Comparison of ENCODE assay signal across 9 cellular contexts in genomic region chr14:72925171-72925759, GRCh38. TPM values are rescaled to one million over a fixed set of nuclear protein-coding genes. Genes with fewer than 3 reads are reported as not detected.
A peak's percentile ranks its signal among the peaks of the same experiment; 100 is the strongest.
DNase-seq lines count a peak whose midpoint lies in the region; ATAC-seq and TF ChIP-seq lines count a peak whose summit lies in the region.
"Had no signal": no experiment of that assay in that cellular context is flagged by ENCODE, and none has a peak within 500 bp of the region (broad histone marks: within the 10 kb centered on the region; RNA-seq: fewer than 3 reads in every experiment).

No MANE protein-coding gene starts in this region.

- H3K4me3 Mint-ChIP-seq in HFFc6: peak overlapping the region; percentile 92
- H3K4me3 Mint-ChIP-seq in naive thymus-derived CD8-positive, alpha-beta T cell: peak overlapping the region; percentile 89 to 98 (median 96)

- H3K36me3 Mint-ChIP-seq in HFFc6 (ENCODE audit: low read depth): peaks cover 5% of the 10 kb centered on the region; the same call in 1 of the 2 replicates
- peaks cover 0 to 2% (median 0%) of the 10 kb centered on the region in 3 donors for H3K36me3 Mint-ChIP-seq in naive thymus-derived CD8-positive, alpha-beta T cell

- no peaks in the 10 kb centered on the region for H3K9me3 Mint-ChIP-seq in HFFc6
- H3K9me3 Mint-ChIP-seq in naive thymus-derived CD8-positive, alpha-beta T cell: no peaks in the 10 kb centered on the region

- H3K9me3 ChIP-seq in A673 (ENCODE audit: low read depth, low read length, poor library complexity, severe bottlenecking) (no peaks in the 10 kb centered on the region), breast epithelium (no peaks in the 10 kb centered on the region)
- H3K9me3 ChIP-seq: uterus had no signal

- H3K27ac ChIP-seq in A673 (ENCODE audit: low read depth, low read length, poor library complexity, severe bottlenecking) (no peak overlapping the region), breast epithelium (peak overlapping the region in 1 of 2 donors; percentile 69)

- peak overlapping the region; percentile 84 for H3K4me3 ChIP-seq in A673 (ENCODE audit: low read depth, low read length, poor library complexity, severe bottlenecking)
- peak overlapping the region in 2 of 3 donors; percentile 82 for H3K4me3 ChIP-seq in breast epithelium

- CTCF ChIA-PET in A673 (lab: Charles Lee): no interaction called here

- DNase-seq in A673 (ENCODE audit: low spot score) (no peak), HFFc6 (no peak), breast epithelium (ENCODE audit: low spot score in 2 of 2) (no peak), DMS79 treated with DMSO at 0.1 percent for 48 hours (lab: John Stamatoyannopoulos, UW) (no peak), NCI-H1694 (lab: John Stamatoyannopoulos, UW) (no peak)
- no peak for DNase-seq in naive thymus-derived CD8-positive, alpha-beta T cell

- no peaks in the 10 kb centered on the region; the same call in 1 of the 2 replicates for H3K27me3 Mint-ChIP-seq in HFFc6 (ENCODE audit: insufficient read depth)
- H3K27me3 Mint-ChIP-seq in naive thymus-derived CD8-positive, alpha-beta T cell: peaks cover 0 to 6% (median under 1%) of the 10 kb centered on the region in 5 donors

- H3K27ac Mint-ChIP-seq in HFFc6: peak overlapping the region; percentile 52; the same call in 1 of the 2 replicates
- H3K27ac Mint-ChIP-seq in naive thymus-derived CD8-positive, alpha-beta T cell: peak overlapping the region in 8 of 10 donors; percentile 79 to 97 (median 95)

- H3K4me1 ChIP-seq in A673 (ENCODE audit: insufficient read depth, low read length, poor library complexity, severe bottlenecking) (no peaks in the 10 kb centered on the region), breast epithelium (no peaks in the 10 kb centered on the region)
- H3K4me1 ChIP-seq: uterus had no signal

- intact Hi-C loops in A673 (cut with micrococcal nuclease; ENCODE audit: unreplicated experiment): no loop called here
- intact Hi-C loops in breast epithelium (cut with DNase I; ENCODE audit: low total_unique reads): no loop called here

- TF ChIP-seq POLR2A in breast epithelium (IDR thresholded peaks at IDR 0.05): no peak

- POLR2A ChIA-PET in A673 (lab: Charles Lee; ENCODE audit: low non-redundant PET): no interaction called here
- POLR2A ChIA-PET in naive thymus-derived CD8-positive, alpha-beta T cell (lab: Charles Lee): interaction anchor here (0.5 to 1.5 kb wide), 3 partner anchors 31 to 533 kb away, joined by 3 to 4 read pairs (median 3); partner anchors contain the start of genes DPF3 and NUMB

- H3K27me3 ChIP-seq in A673 (replicated peaks; ENCODE audit: insufficient read depth, low read depth, low read length, poor library complexity): no peaks in the 10 kb centered on the region
- no peaks in the 10 kb centered on the region for H3K27me3 ChIP-seq in breast epithelium
- H3K27me3 ChIP-seq: uterus had no signal

- BruUV-seq in A673 (replicated peaks; lab: Mats Ljungman, UMichigan): no TSS peak

- no peak for ATAC-seq in naive thymus-derived CD8-positive, alpha-beta T cell
- no peak for ATAC-seq in HG03442 (IDR thresholded peaks at IDR 0.05; ENCODE audit: unreplicated experiment)
- no peak for ATAC-seq in GM21723 (IDR thresholded peaks at IDR 0.05; ENCODE audit: unreplicated experiment)

- TF ChIP-seq CTCF in A673 (conservative IDR thresholded peaks at IDR 0.05; ENCODE audit: low read depth, low read length) (no peak), HFFc6 (IDR thresholded peaks at IDR 0.05) (no peak), breast epithelium (IDR thresholded peaks at IDR 0.05) (no peak)

- H3K36me3 ChIP-seq in A673 (ENCODE audit: insufficient read depth, low read length, poor library complexity, severe bottlenecking) (no peaks in the 10 kb centered on the region), breast epithelium (no peaks in the 10 kb centered on the region)
- H3K36me3 ChIP-seq: uterus had no signal

- H3K4me1 Mint-ChIP-seq in HFFc6 (ENCODE audit: low read depth): peaks cover 30% of the 10 kb centered on the region
- H3K4me1 Mint-ChIP-seq in naive thymus-derived CD8-positive, alpha-beta T cell: peaks cover 6 to 22% (median 15%) of the 10 kb centered on the region in 4 donors

RNA-seq across cellular contexts. Expression of gene DCAF4, which starts 1.0 kb away (rescaled TPM):
- total RNA-seq in A673 (2021) (23.4 and 25.1 TPM in 2 replicates), breast epithelium (10 to 100 TPM; 19.8 to 49.5 (median 36.1) TPM)
- 10 to 100 TPM; 14.4 to 20.0 (median 16.2) TPM for total RNA-seq in HFFc6 (2021; fragmentation: NEBNext Ultra II Directional; extraction: Animal tissue kit (Norgen Biotek cat#: 25700))
- 10 to 100 TPM; 32.4 to 32.8 TPM for total RNA-seq in naive thymus-derived CD8-positive, alpha-beta T cell
- 10 to 100 TPM in 1 of 3 donors, 1 to 10 TPM in 2; 7.9 to 11.1 (median 9.0) TPM for polyA plus RNA-seq in naive thymus-derived CD8-positive, alpha-beta T cell

RNA-seq across cellular contexts. Expression of gene DPF3, which starts 31.4 kb away (rescaled TPM):
- total RNA-seq in A673 (2021) (15.7 and 17.6 TPM in 2 replicates), breast epithelium (1 to 10 TPM in 2 of 3 donors, under 1 TPM in 1; 0.32 to 2.8 (median 1.3) TPM)
- total RNA-seq in HFFc6 (2021; fragmentation: NEBNext Ultra II Directional; extraction: Animal tissue kit (Norgen Biotek cat#: 25700)): 1 to 10 TPM; 4.1 to 6.6 (median 5.4) TPM
- under 1 TPM; 0.55 to 0.58 TPM for total RNA-seq in naive thymus-derived CD8-positive, alpha-beta T cell
- under 1 TPM; 0.35 to 0.52 (median 0.38) TPM for polyA plus RNA-seq in naive thymus-derived CD8-positive, alpha-beta T cell
